39 cellular contexts compared by ENCODE assay signal in genomic region chr9:84432746-84433145, GRCh38.
"Had no signal": no experiment of that assay in that cellular context is flagged by ENCODE, and none has a peak within 500 bp of the region (broad histone marks: within the 10 kb centered on the region; RNA-seq: fewer than 3 reads in every experiment).

No MANE protein-coding gene starts in this region.

- H3K27ac Mint-ChIP-seq: activated naive CD4-positive, alpha-beta T cell treated with anti-CD3 and anti-CD28 coated beads for 36 hours; activated naive CD4-positive, alpha-beta T cell treated with anti-CD3 and anti-CD28 coated beads, Interleukin-2, amount 10 ng/mL, durations not matched to agents 7 days and 5 days; activated naive CD4-positive, alpha-beta T cell treated with anti-CD3 and anti-CD28 coated beads, Interleukin-2, amount 50 U/mL, for 24 hours; activated naive CD4-positive, alpha-beta T cell treated with anti-CD3 and anti-CD28 coated beads, Interleukin-2, amount 50 U/mL, for 72 hours; activated naive CD8-positive, alpha-beta T cell; activated naive CD8-positive, alpha-beta T cell treated with anti-CD3 and anti-CD28 coated beads for 36 hours; activated naive CD8-positive, alpha-beta T cell treated with anti-CD3 and anti-CD28 coated beads, Interleukin-2, amount 10 ng/mL, durations not matched to agents 7 days and 5 days; activated naive CD8-positive, alpha-beta T cell treated with anti-CD3 and anti-CD28 coated beads, Interleukin-2, amount 50 U/mL, for 24 hours; activated T-cell treated with anti-CD3 and anti-CD28 coated beads, Interleukin-2, amount 50 U/mL, for 24 hours; activated T-cell treated with anti-CD3 and anti-CD28 coated beads, Interleukin-2, amount 50 U/mL, for 72 hours; activated T-helper 1 cell treated with anti-CD3 and anti-CD28 coated beads, Interleukin-12 subunit alpha, Interleukin-12 subunit beta, Interleukin-2, Interleukin-4 antibody, amounts not matched to agents 30 ng/mL and 10 ng/mL and 1 ng/mL, durations not matched to agents 14 hours and 24 hours and 36 hours; activated T-helper 17 cell treated with anti-CD3 and anti-CD28 coated beads, Interleukin-2, amount 50 U/mL, for 72 hours; activated T-helper 2 cell treated with anti-CD3 and anti-CD28 coated beads, Interferon-gamma antibody, Interleukin-2, Interleukin-4, amounts not matched to agents 10 μg/mL and 5 μg/mL and 100 μg/mL, durations not matched to agents 14 hours and 24 hours and 36 hours; brain had no signal

- DNase-seq: activated effector memory CD4-positive, alpha-beta T cell treated with anti-CD3 and anti-CD28 coated beads, Interleukin-2, amount 50 U/mL, for 16 hours; activated effector memory CD4-positive, alpha-beta T cell treated with Interleukin-2 at 50 U/mL for 16 hours; activated gamma-delta T cell; activated gamma-delta T cell treated with Interleukin-2 at 50 U/mL for 16 hours; activated naive CD4-positive, alpha-beta T cell; activated naive CD4-positive, alpha-beta T cell treated with anti-CD3 and anti-CD28 coated beads for 36 hours; activated naive CD4-positive, alpha-beta T cell treated with anti-CD3 and anti-CD28 coated beads, Interleukin-2, amount 10 ng/mL, durations not matched to agents 7 days and 5 days; activated naive CD4-positive, alpha-beta T cell treated with anti-CD3 and anti-CD28 coated beads, Interleukin-2, amount 50 U/mL, for 16 hours; activated naive CD4-positive, alpha-beta T cell treated with Interleukin-2 at 50 U/mL for 16 hours; activated naive CD8-positive, alpha-beta T cell treated with anti-CD3 and anti-CD28 coated beads for 36 hours; activated naive CD8-positive, alpha-beta T cell treated with anti-CD3 and anti-CD28 coated beads, Interleukin-2, amount 10 ng/mL, durations not matched to agents 7 days and 5 days; activated naive CD8-positive, alpha-beta T cell treated with anti-CD3 and anti-CD28 coated beads, Interleukin-2, amount 50 U/mL, for 24 hours; activated T-cell treated with anti-CD3 and anti-CD28 coated beads, Interleukin-2, amount 50 U/mL, for 1 hour; activated T-cell treated with anti-CD3 and anti-CD28 coated beads, Interleukin-2, amount 50 U/mL, for 24 hours; activated T-cell treated with anti-CD3 and anti-CD28 coated beads, Interleukin-2, amount 50 U/mL, for 4 hours; activated T-cell treated with anti-CD3 and anti-CD28 coated beads, Interleukin-2, amount 50 U/mL, for 48 hours; activated T-cell treated with anti-CD3 and anti-CD28 coated beads, Interleukin-2, amount 50 U/mL, for 72 hours; adrenal gland; amniotic stem cell; amygdala; aorta; body of pancreas; brain microvascular endothelial cell; caudate nucleus; central memory CD4-positive, alpha-beta T cell; cerebellar nuclear complex had no signal

- H3K4me1 ChIP-seq: adrenal gland, ascending aorta, body of pancreas, breast epithelium had no signal

- H3K27me3 Mint-ChIP-seq: activated naive CD4-positive, alpha-beta T cell treated with anti-CD3 and anti-CD28 coated beads, Interleukin-2, amount 10 ng/mL, durations not matched to agents 7 days and 5 days; activated naive CD4-positive, alpha-beta T cell treated with anti-CD3 and anti-CD28 coated beads, Interleukin-2, amount 50 U/mL, for 24 hours; activated naive CD8-positive, alpha-beta T cell treated with anti-CD3 and anti-CD28 coated beads for 36 hours; activated naive CD8-positive, alpha-beta T cell treated with anti-CD3 and anti-CD28 coated beads, Interleukin-2, amount 10 ng/mL, durations not matched to agents 7 days and 5 days; activated T-cell treated with anti-CD3 and anti-CD28 coated beads, Interleukin-2, amount 50 U/mL, for 24 hours had no signal

- H3K27me3 ChIP-seq: adrenal gland, ascending aorta, body of pancreas, brain microvascular endothelial cell, breast epithelium, cardiac muscle cell had no signal

- H3K9me3 Mint-ChIP-seq: activated naive CD4-positive, alpha-beta T cell treated with anti-CD3 and anti-CD28 coated beads for 36 hours; activated naive CD4-positive, alpha-beta T cell treated with anti-CD3 and anti-CD28 coated beads, Interleukin-2, amount 10 ng/mL, durations not matched to agents 7 days and 5 days; activated naive CD4-positive, alpha-beta T cell treated with anti-CD3 and anti-CD28 coated beads, Interleukin-2, amount 50 U/mL, for 24 hours; activated naive CD8-positive, alpha-beta T cell treated with anti-CD3 and anti-CD28 coated beads for 36 hours; activated naive CD8-positive, alpha-beta T cell treated with anti-CD3 and anti-CD28 coated beads, Interleukin-2, amount 10 ng/mL, durations not matched to agents 7 days and 5 days; activated naive CD8-positive, alpha-beta T cell treated with anti-CD3 and anti-CD28 coated beads, Interleukin-2, amount 50 U/mL, for 24 hours; activated T-cell treated with anti-CD3 and anti-CD28 coated beads, Interleukin-2, amount 50 U/mL, for 24 hours; activated T-cell treated with anti-CD3 and anti-CD28 coated beads, Interleukin-2, amount 50 U/mL, for 4 hours; activated T-cell treated with anti-CD3 and anti-CD28 coated beads, Interleukin-2, amount 50 U/mL, for 72 hours; activated T-helper 1 cell treated with anti-CD3 and anti-CD28 coated beads, Interleukin-12 subunit alpha, Interleukin-12 subunit beta, Interleukin-2, Interleukin-4 antibody, amounts not matched to agents 30 ng/mL and 10 ng/mL and 1 ng/mL, durations not matched to agents 14 hours and 24 hours and 36 hours; activated T-helper 17 cell treated with anti-CD3 and anti-CD28 coated beads, Interleukin-2, amount 50 U/mL, for 72 hours; activated T-helper 2 cell treated with anti-CD3 and anti-CD28 coated beads, Interferon-gamma antibody, Interleukin-2, Interleukin-4, amounts not matched to agents 10 μg/mL and 5 μg/mL and 100 μg/mL, durations not matched to agents 14 hours and 24 hours and 36 hours had no signal

- H3K36me3 ChIP-seq: adrenal gland, ascending aorta, brain microvascular endothelial cell, breast epithelium, cardiac muscle cell had no signal

- FAIRE-seq: astrocyte, bronchial epithelial cell had no signal

- H3K4me1 Mint-ChIP-seq: activated naive CD4-positive, alpha-beta T cell treated with anti-CD3 and anti-CD28 coated beads, Interleukin-2, amount 10 ng/mL, durations not matched to agents 7 days and 5 days; activated naive CD4-positive, alpha-beta T cell treated with anti-CD3 and anti-CD28 coated beads, Interleukin-2, amount 50 U/mL, for 24 hours; activated naive CD8-positive, alpha-beta T cell treated with anti-CD3 and anti-CD28 coated beads for 36 hours; activated naive CD8-positive, alpha-beta T cell treated with anti-CD3 and anti-CD28 coated beads, Interleukin-2, amount 10 ng/mL, durations not matched to agents 7 days and 5 days; activated naive CD8-positive, alpha-beta T cell treated with anti-CD3 and anti-CD28 coated beads, Interleukin-2, amount 50 U/mL, for 24 hours; activated T-helper 17 cell treated with anti-CD3 and anti-CD28 coated beads, Interleukin-2, amount 50 U/mL, for 72 hours; central memory CD8-positive, alpha-beta T cell had no signal

- ATAC-seq: activated naive CD4-positive, alpha-beta T cell treated with anti-CD3 and anti-CD28 coated beads, Interleukin-2, amount 50 U/mL, for 72 hours; activated naive CD8-positive, alpha-beta T cell treated with anti-CD3 and anti-CD28 coated beads, Interleukin-2, amount 50 U/mL, for 24 hours; activated T-cell treated with anti-CD3 and anti-CD28 coated beads, Interleukin-2, amount 50 U/mL, for 4 hours; activated T-cell treated with anti-CD3 and anti-CD28 coated beads, Interleukin-2, amount 50 U/mL, for 72 hours; activated T-helper 17 cell treated with anti-CD3 and anti-CD28 coated beads, Interleukin-2, amount 50 U/mL, for 72 hours; body of pancreas had no signal

- H3K27ac ChIP-seq: adrenal gland, ascending aorta, body of pancreas, brain microvascular endothelial cell, breast epithelium, cardiac muscle cell had no signal

- H3K9me3 ChIP-seq: adrenal gland, ascending aorta, breast epithelium had no signal

- H3K4me3 ChIP-seq: adrenal gland, ascending aorta, body of pancreas, breast epithelium, cardiac muscle cell had no signal

- H3K36me3 Mint-ChIP-seq: activated naive CD4-positive, alpha-beta T cell treated with anti-CD3 and anti-CD28 coated beads, Interleukin-2, amount 10 ng/mL, durations not matched to agents 7 days and 5 days; activated naive CD4-positive, alpha-beta T cell treated with anti-CD3 and anti-CD28 coated beads, Interleukin-2, amount 50 U/mL, for 24 hours; activated naive CD4-positive, alpha-beta T cell treated with anti-CD3 and anti-CD28 coated beads, Interleukin-2, amount 50 U/mL, for 72 hours; activated naive CD8-positive, alpha-beta T cell; activated naive CD8-positive, alpha-beta T cell treated with anti-CD3 and anti-CD28 coated beads for 36 hours; activated naive CD8-positive, alpha-beta T cell treated with anti-CD3 and anti-CD28 coated beads, Interleukin-2, amount 10 ng/mL, durations not matched to agents 7 days and 5 days; brain had no signal

- H3K4me3 Mint-ChIP-seq: activated naive CD4-positive, alpha-beta T cell treated with anti-CD3 and anti-CD28 coated beads for 36 hours; activated naive CD4-positive, alpha-beta T cell treated with anti-CD3 and anti-CD28 coated beads, Interleukin-2, amount 10 ng/mL, durations not matched to agents 7 days and 5 days; activated naive CD4-positive, alpha-beta T cell treated with anti-CD3 and anti-CD28 coated beads, Interleukin-2, amount 50 U/mL, for 24 hours; activated naive CD8-positive, alpha-beta T cell; activated naive CD8-positive, alpha-beta T cell treated with anti-CD3 and anti-CD28 coated beads for 36 hours; activated naive CD8-positive, alpha-beta T cell treated with anti-CD3 and anti-CD28 coated beads, Interleukin-2, amount 10 ng/mL, durations not matched to agents 7 days and 5 days; activated naive CD8-positive, alpha-beta T cell treated with anti-CD3 and anti-CD28 coated beads, Interleukin-2, amount 50 U/mL, for 24 hours; activated T-cell treated with anti-CD3 and anti-CD28 coated beads, Interleukin-2, amount 50 U/mL, for 24 hours; activated T-cell treated with anti-CD3 and anti-CD28 coated beads, Interleukin-2, amount 50 U/mL, for 4 hours; activated T-cell treated with anti-CD3 and anti-CD28 coated beads, Interleukin-2, amount 50 U/mL, for 72 hours; activated T-helper 1 cell treated with anti-CD3 and anti-CD28 coated beads, Interleukin-12 subunit alpha, Interleukin-12 subunit beta, Interleukin-2, Interleukin-4 antibody, amounts not matched to agents 30 ng/mL and 10 ng/mL and 1 ng/mL, durations not matched to agents 14 hours and 24 hours and 36 hours; activated T-helper 17 cell treated with anti-CD3 and anti-CD28 coated beads, Interleukin-2, amount 50 U/mL, for 72 hours; brain; central memory CD8-positive, alpha-beta T cell had no signal
